In the genomic region with DNA sequence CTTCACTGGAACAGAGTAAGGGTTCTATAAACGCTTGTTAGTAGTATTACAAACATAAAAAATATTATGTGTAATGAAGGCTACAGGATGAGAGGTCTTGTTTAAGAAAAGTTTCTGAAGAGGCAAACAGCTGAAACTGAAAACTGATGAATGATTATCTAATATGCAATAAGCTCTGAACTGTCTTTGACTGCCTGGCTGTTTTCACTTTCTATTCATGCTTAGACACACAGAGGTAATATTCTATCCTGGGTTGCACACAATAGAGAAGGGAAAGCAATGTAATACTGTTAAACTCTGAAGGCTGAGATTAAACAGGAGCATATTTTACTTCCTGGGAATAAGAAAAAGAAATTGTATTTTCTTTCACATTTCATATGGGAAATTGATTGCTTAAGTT, we compare ENCODE assay signal across 1 cellular context.
TF ChIP-seq lines count a peak whose summit lies in the region.

No MANE protein-coding gene starts in this region.

TF ChIP-seq in WTC11, 78 proteins besides CTCF, POLR2A, EP300 and RAD21 (continued from another document):
- TF ChIP-seq, protein P1, sequence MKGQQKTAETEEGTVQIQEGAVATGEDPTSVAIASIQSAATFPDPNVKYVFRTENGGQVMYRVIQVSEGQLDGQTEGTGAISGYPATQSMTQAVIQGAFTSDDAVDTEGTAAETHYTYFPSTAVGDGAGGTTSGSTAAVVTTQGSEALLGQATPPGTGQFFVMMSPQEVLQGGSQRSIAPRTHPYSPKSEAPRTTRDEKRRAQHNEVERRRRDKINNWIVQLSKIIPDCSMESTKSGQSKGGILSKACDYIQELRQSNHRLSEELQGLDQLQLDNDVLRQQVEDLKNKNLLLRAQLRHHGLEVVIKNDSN (CRISPR knock-in tag; IDR thresholded peaks at IDR 0.05) = no peak
- TF ChIP-seq ATF1 (CRISPR knock-in tag; IDR thresholded peaks at IDR 0.05) = no peak
